Comparison of ENCODE assay signal across 15 cellular contexts in the genomic region with DNA sequence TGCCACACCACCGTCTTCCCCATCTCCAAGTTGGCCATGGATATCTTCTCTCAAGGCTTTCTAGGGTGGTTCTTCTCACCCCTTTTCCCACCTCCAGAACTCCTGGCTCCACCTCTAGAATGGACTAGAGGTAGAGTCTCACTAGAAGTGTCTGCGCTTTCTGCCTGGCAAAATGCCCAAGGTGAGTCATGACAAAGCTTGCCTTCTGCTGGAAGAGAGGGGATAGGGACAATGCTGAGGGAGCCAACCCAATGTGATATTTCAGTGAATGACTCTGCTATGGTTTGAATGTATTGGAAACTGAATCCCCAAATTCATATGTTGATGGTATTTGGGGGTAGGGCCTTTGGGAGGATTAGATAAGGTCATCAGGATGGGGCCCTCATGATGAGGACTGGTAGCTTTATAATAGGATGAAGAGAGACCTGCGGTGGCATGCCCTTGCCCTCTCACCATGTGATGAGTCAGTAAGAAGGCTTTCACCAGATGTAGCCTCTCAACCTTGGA. TPM values are rescaled to one million over a fixed set of nuclear protein-coding genes. Genes with fewer than 3 reads are reported as not detected.
DNase-seq lines count a peak whose midpoint lies in the region; ATAC-seq, FAIRE-seq and TF ChIP-seq lines count a peak whose summit lies in the region.
"Had no signal": no experiment of that assay in that cellular context is flagged by ENCODE, and none has a peak within 500 bp of the region (broad histone marks: within the 10 kb centered on the region; RNA-seq: fewer than 3 reads in every experiment).

No MANE protein-coding gene starts in this region.

- peaks cover 29% of the 10 kb centered on the region for H3K4me1 Mint-ChIP-seq in T-helper 1 cell treated with Interleukin-12 subunit alpha and Interleukin-12 subunit beta and Interleukin-4 antibody, amounts not matched to agents 30 μg/mL and 1 μg/mL, for 36 hours (ENCODE audit: low read depth)
- H3K4me1 Mint-ChIP-seq in progenitor cell of endocrine pancreas (ENCODE audit: low read depth), result peaks cover 3% of the 10 kb centered on the region

- TF ChIP-seq CTCF in K562 (IDR thresholded peaks at IDR 0.05 in 2 of 3, conservative IDR thresholded peaks at IDR 0.05 in 1 of 3; ENCODE audit: insufficient read depth in 2 of 3, low read depth in 1 of 3, low read length in 3 of 3), result no peak
- no peak for TF ChIP-seq CTCF in progenitor cell of endocrine pancreas (IDR thresholded peaks at IDR 0.05; ENCODE audit: unreplicated experiment)

- no peak for FAIRE-seq in K562 (lab: Jason Lieb, UNC)
- FAIRE-seq: GM12878 had no signal

- no peak overlapping the region for H2AFZ ChIP-seq in K562 (ENCODE audit: low read depth, low read length)

- H3K4me3 ChIP-seq in K562, result no peak overlapping the region
- H3K4me3 ChIP-seq: GM12878, heart left ventricle, upper lobe of left lung had no signal

- no peaks in the 10 kb centered on the region for H3K36me3 ChIP-seq in K562 (ENCODE audit: control insufficient read depth, insufficient read depth, low read length)
- H3K36me3 ChIP-seq: heart left ventricle, upper lobe of left lung had no signal

- H3K9me3 ChIP-seq in K562 (replicated peaks; ENCODE audit: control insufficient read depth, insufficient read depth, low read depth, low read length), result no peaks in the 10 kb centered on the region
- H3K9me3 ChIP-seq: heart left ventricle, upper lobe of left lung had no signal

- 67% methylated on average over 3 of the region's 3 CpGs for WGBS in K562 (ENCODE audit: insufficient coverage, low coverage, missing lambda C conversion rate)

- ATAC-seq in K562 (no peak), HG02588 (IDR thresholded peaks at IDR 0.05; ENCODE audit: unreplicated experiment) (no peak), HG02571 (IDR thresholded peaks at IDR 0.05; ENCODE audit: unreplicated experiment) (no peak), HG02852 (IDR thresholded peaks at IDR 0.05; ENCODE audit: unreplicated experiment) (no peak)
- ATAC-seq: GM12878, heart left ventricle had no signal

- no peaks in the 10 kb centered on the region for H3K9me1 ChIP-seq in K562 (ENCODE audit: control insufficient read depth, insufficient read depth, low read length)

- no peak overlapping the region for H3K9ac ChIP-seq in K562 (ENCODE audit: insufficient read depth in 1 of 2, low read depth in 2 of 2, low read length in 2 of 2)

- H3K4me1 ChIP-seq in K562 (replicated peaks in 1 of 2; ENCODE audit: control insufficient read depth in 2 of 2, insufficient read depth in 2 of 2, low read length in 2 of 2), result peaks cover 20 to 38% of the 10 kb centered on the region in 2 experiments

- no peaks in the 10 kb centered on the region for H3K36me3 Mint-ChIP-seq in T-helper 1 cell treated with Interleukin-12 subunit alpha and Interleukin-12 subunit beta and Interleukin-4 antibody, amounts not matched to agents 30 μg/mL and 1 μg/mL, for 36 hours (ENCODE audit: low read depth)
- H3K36me3 Mint-ChIP-seq in progenitor cell of endocrine pancreas (ENCODE audit: insufficient read depth), result no peaks in the 10 kb centered on the region
- H3K36me3 Mint-ChIP-seq: brain had no signal

- CTCF ChIA-PET in K562 (lab: Yijun Ruan, JAX; ENCODE audit: low intra/inter-chr PET ratio), result no interaction called here

- peak overlapping the region; percentile 2 for H3K27ac Mint-ChIP-seq in T-helper 1 cell treated with Interleukin-12 subunit alpha and Interleukin-12 subunit beta and Interleukin-4 antibody, amounts not matched to agents 30 μg/mL and 1 μg/mL, for 36 hours
- H3K27ac Mint-ChIP-seq in progenitor cell of endocrine pancreas, result peak overlapping the region; percentile 19
- H3K27ac Mint-ChIP-seq: activated T-helper 2 cell treated with anti-CD3 and anti-CD28 coated beads, Interferon-gamma antibody, Interleukin-2, Interleukin-4, amounts not matched to agents 10 μg/mL and 5 μg/mL and 100 μg/mL, durations not matched to agents 14 hours and 24 hours and 36 hours had no signal

- intact Hi-C loops in K562 (cut with micrococcal nuclease), result loop anchor here (10.0 kb wide), 1 partner anchor 223 kb away; no protein-coding TSS in a partner anchor

- BruUV-seq in K562 (replicated peaks; lab: Mats Ljungman, UMichigan), result no TSS peak

- TF ChIP-seq POLR2A in K562 (conservative IDR thresholded peaks at IDR 0.05), result no peak

- H3K9me3 Mint-ChIP-seq in T-helper 1 cell treated with Interleukin-12 subunit alpha and Interleukin-12 subunit beta and Interleukin-4 antibody, amounts not matched to agents 30 μg/mL and 1 μg/mL, for 36 hours, result no peaks in the 10 kb centered on the region
- H3K9me3 Mint-ChIP-seq in progenitor cell of endocrine pancreas (ENCODE audit: low read depth), result no peaks in the 10 kb centered on the region
- H3K9me3 Mint-ChIP-seq: activated T-helper 2 cell treated with anti-CD3 and anti-CD28 coated beads, Interferon-gamma antibody, Interleukin-2, Interleukin-4, amounts not matched to agents 10 μg/mL and 5 μg/mL and 100 μg/mL, durations not matched to agents 14 hours and 24 hours and 36 hours had no signal

- H3K27me3 ChIP-seq in K562 (ENCODE audit: control insufficient read depth in 2 of 2, insufficient read depth in 2 of 2, low read length in 2 of 2), result no peaks in the 10 kb centered on the region
- H3K27me3 ChIP-seq: heart left ventricle, upper lobe of left lung had no signal

- no peaks in the 10 kb centered on the region for H4K20me1 ChIP-seq in K562 (replicated peaks; ENCODE audit: control insufficient read depth, insufficient read depth, low read length)

- no peak overlapping the region for H3K27ac ChIP-seq in K562 (ENCODE audit: extremely low read depth, low read depth, low read length)
- H3K27ac ChIP-seq: heart left ventricle had no signal

- DNase-seq in T-helper 1 cell (no peak), LoVo (ENCODE audit: low spot score) (peak; percentile 43), K562 (ENCODE audit: extremely low read depth in 1 of 4, low spot score in 3 of 4) (peak in 2 of 4 experiments; percentile 6 to 50), progenitor cell of endocrine pancreas (ENCODE audit: low spot score, unreplicated experiment) (no peak)
- DNase-seq: DND-41, heart left ventricle, Kasumi-1, upper lobe of left lung had no signal

- in situ Hi-C loops in K562 (cut with MboI), result loop anchor here (5.0 kb wide), 1 partner anchor 46 kb away; no protein-coding TSS in a partner anchor

- TF ChIP-seq RAD21 in K562 (CRISPR knock-in tag; conservative IDR thresholded peaks at IDR 0.05 in 1 of 2, IDR thresholded peaks at IDR 0.05 in 1 of 2), result no peak

- H3K27me3 Mint-ChIP-seq in T-helper 1 cell treated with Interleukin-12 subunit alpha and Interleukin-12 subunit beta and Interleukin-4 antibody, amounts not matched to agents 30 μg/mL and 1 μg/mL, for 36 hours (ENCODE audit: low read depth), result no peaks in the 10 kb centered on the region
- H3K27me3 Mint-ChIP-seq in progenitor cell of endocrine pancreas, result peaks cover 12% of the 10 kb centered on the region
- H3K27me3 Mint-ChIP-seq: brain had no signal

- H3K4me3 Mint-ChIP-seq in T-helper 1 cell treated with Interleukin-12 subunit alpha and Interleukin-12 subunit beta and Interleukin-4 antibody, amounts not matched to agents 30 μg/mL and 1 μg/mL, for 36 hours, result no peak overlapping the region
- H3K4me3 Mint-ChIP-seq in progenitor cell of endocrine pancreas (ENCODE audit: low read depth), result no peak overlapping the region

- H3K4me2 ChIP-seq in K562 (ENCODE audit: insufficient read depth, low read length), result no peak overlapping the region

- POLR2A ChIA-PET in K562 (lab: Yijun Ruan, JAX), result interaction anchor here (1.0 kb wide), 1 partner anchor 56 kb away, joined by 5 read pairs; no protein-coding TSS in a partner anchor

- H3K79me2 ChIP-seq in K562 (ENCODE audit: control insufficient read depth, insufficient read depth, low read length), result no peaks in the 10 kb centered on the region

- no peak for TF ChIP-seq EP300 in K562 (IDR thresholded peaks at IDR 0.05; ENCODE audit: low read length)

TF ChIP-seq in K562, 482 proteins besides CTCF, POLR2A, EP300 and RAD21 (continues in another document):
- TF ChIP-seq EHMT2 (IDR thresholded peaks at IDR 0.05) (no peak), VEZF1 (CRISPR knock-in tag; IDR thresholded peaks at IDR 0.05) (no peak)

RNA-seq across cellular contexts. Expression of gene CD82, which starts 4.1 kb away (rescaled TPM):
- 3.5 and 6.3 TPM in 2 replicates for total RNA-seq in K562 (2011; cell fraction: chromatin; rRNA removed; ENCODE audit: low replicate concordance)
- 5.3 and 8.8 TPM in 2 replicates for total RNA-seq in K562 (2011; cell fraction: nucleolus; rRNA removed)
- 4.4 and 6.4 TPM in 2 replicates for total RNA-seq in K562 (2011; cell fraction: nucleoplasm; rRNA removed)
- total RNA-seq in K562 (2014; rRNA removed) (3.9 and 4.7 TPM in 2 replicates), K562 (2014; rRNA removed; fragmentation: Illumina TruSeq; extraction: Trizol) (1.3 and 2.0 TPM in 2 replicates), K562 (2015; rRNA removed; fragmentation: Illumina TruSeq; extraction: Trizol) (4.4 and 4.5 TPM in 2 replicates), K562 (2021) (8.2 and 9.4 TPM in 2 replicates), progenitor cell of endocrine pancreas (9.3 and 9.4 TPM in 2 replicates)
- polyA plus RNA-seq in K562 (2011; rRNA removed) (2.8 and 5.9 TPM in 2 replicates), K562 (2014; fragmentation: Illumina TruSeq; extraction: Trizol) (3.0 and 3.7 TPM in 2 replicates), K562 (2014; fragmentation: Nextera tagmentation; extraction: Ambion mirVana) (under 1 TPM; 0.27 to 0.30 TPM), K562 (2014; rRNA removed) (4.6 and 5.8 TPM in 2 replicates)
- 5.3 and 7.6 TPM in 2 replicates for polyA plus RNA-seq in K562 (2011; cell fraction: cytosol; rRNA removed)
- polyA plus RNA-seq in K562 (2011; cell fraction: nucleus; rRNA removed), result 1.1 and 2.4 TPM in 2 replicates
- 9.2 and 23.4 TPM in 2 replicates for polyA plus RNA-seq in K562 (2012)
- 1.8 and 3.5 TPM in 2 replicates for polyA minus RNA-seq in K562 (2011; rRNA and poly(A)+ RNA removed)
- 2.4 and 4.0 TPM in 2 replicates for polyA minus RNA-seq in K562 (2011; cell fraction: cytosol; rRNA and poly(A)+ RNA removed)
- 2.3 and 3.4 TPM in 2 replicates for polyA minus RNA-seq in K562 (2011; cell fraction: nucleus; rRNA and poly(A)+ RNA removed)
